In the genomic region with DNA sequence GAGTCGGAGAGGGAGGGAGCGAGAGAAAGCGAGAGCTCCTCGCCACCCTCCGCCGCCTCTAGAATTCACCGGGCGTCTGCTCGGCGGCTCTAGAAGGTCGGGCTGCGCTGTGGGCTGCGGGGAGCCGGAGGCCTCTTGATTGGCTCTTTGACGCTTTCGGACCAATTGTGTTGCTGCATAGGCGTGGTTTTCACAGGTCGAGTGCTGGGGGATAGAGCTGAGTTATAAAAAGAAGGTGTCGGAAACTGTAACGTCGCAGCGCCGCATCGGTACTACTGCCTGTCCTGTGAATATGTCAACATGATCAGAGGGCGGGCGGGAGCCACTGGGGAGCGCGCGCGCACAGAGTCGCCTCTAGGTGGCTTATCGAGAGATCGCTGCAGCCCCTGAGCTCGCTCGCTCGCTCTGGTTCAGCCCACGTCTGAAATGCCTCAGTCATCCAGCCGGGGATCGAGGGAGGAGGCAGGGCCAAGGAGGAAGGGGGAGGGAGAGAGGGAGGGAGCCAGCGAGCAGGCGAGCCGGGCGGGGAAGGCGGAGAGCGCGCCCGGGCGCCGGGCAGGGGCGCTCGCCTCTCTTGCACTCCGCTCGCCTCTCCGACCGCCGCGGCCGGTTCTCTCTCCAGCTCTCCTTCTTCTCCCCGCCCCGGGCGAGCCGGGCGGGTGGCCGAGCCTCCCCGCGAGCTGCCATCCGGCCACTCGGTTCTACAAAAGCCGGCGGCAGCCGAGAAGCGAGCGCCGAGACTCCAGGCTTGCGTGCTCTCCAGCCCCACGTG, we compare ENCODE assay signal across 8 cellular contexts. TPM values are rescaled to one million over a fixed set of nuclear protein-coding genes. Genes with fewer than 3 reads are reported as not detected.
A peak's percentile ranks its signal among the peaks of the same experiment; 100 is the strongest.
DNase-seq lines count a peak whose midpoint lies in the region; ATAC-seq, FAIRE-seq and TF ChIP-seq lines count a peak whose summit lies in the region.

A gene (minus strand): TSS at position 78 of the 772 bp plus-strand sequence. CDS start 975 bp downstream, outside the sequence.

- peaks cover 9% of the 10 kb centered on the region for H3K4me1 ChIP-seq in iPS-15b (ENCODE audit: control insufficient read depth, insufficient read depth, low read length)

- no peak within 1 kb of the TSS for H3K9ac ChIP-seq in iPS-15b (ENCODE audit: low read depth, low read length)

- ATAC-seq in HG03460 (IDR thresholded peaks at IDR 0.05; ENCODE audit: unreplicated experiment) (no peak), HG03439 (IDR thresholded peaks at IDR 0.05; ENCODE audit: unreplicated experiment) (no peak)

- H3K36me3 ChIP-seq in bronchial epithelial cell (ENCODE audit: control insufficient read depth, insufficient read depth, low read length) (no peaks in the 10 kb centered on the region), iPS-15b (ENCODE audit: control insufficient read depth, insufficient read depth, low read length) (no peaks in the 10 kb centered on the region)

- H3K9me3 ChIP-seq in iPS-15b (ENCODE audit: control insufficient read depth, insufficient read depth, low read length) = no peaks in the 10 kb centered on the region

- FAIRE-seq in bronchial epithelial cell (lab: Jason Lieb, UNC) = no peak

- TF ChIP-seq CTCF in bronchial epithelial cell (IDR thresholded peaks at IDR 0.05; ENCODE audit: insufficient read depth, low read length, severe bottlenecking) (peak; percentile 50), retinal pigment epithelial cell (conservative IDR thresholded peaks at IDR 0.05; ENCODE audit: low read depth, low read length) (peak; percentile 35)

- peak within 1 kb of the TSS; percentile 30 for H3K4me3 ChIP-seq in bronchial epithelial cell (ENCODE audit: low read depth, low read length)
- peak within 1 kb of the TSS; percentile 48 for H3K4me3 ChIP-seq in iPS-15b (ENCODE audit: low read depth, low read length)
- peak within 1 kb of the TSS; percentile 37 for H3K4me3 ChIP-seq in retinal pigment epithelial cell (ENCODE audit: low read length)

- H3K27me3 ChIP-seq in bronchial epithelial cell (ENCODE audit: control insufficient read depth, insufficient read depth, low read length) = peaks cover 31% of the 10 kb centered on the region
- peaks cover 91% of the 10 kb centered on the region for H3K27me3 ChIP-seq in iPS-15b (ENCODE audit: control insufficient read depth, insufficient read depth, low read length)

- DNase-seq in EL (peak; percentile 100), MV-4-11 (lab: John Stamatoyannopoulos, UW) (peak; percentile 99), T follicular helper cell (ENCODE audit: low read depth) (peak; percentile 16), bronchial epithelial cell (ENCODE audit: low read depth) (peak; percentile 74), retinal pigment epithelial cell (ENCODE audit: low read depth) (peak; percentile 27)

RNA-seq across cellular contexts. Expression of the gene that starts here (rescaled TPM):
- total RNA-seq in bronchial epithelial cell = 0.38 and 1.3 TPM in 2 replicates

Comparison
In these comparisons a context has a peak if more than half of its experiments do, and no peak if none do; other contexts are left out.
1. DNase-seq: peak in every context shown above with its lines; median percentile 100 in EL; 99 in MV-4-11; 74 in bronchial epithelial cell; 27 in retinal pigment epithelial cell; 16 in T follicular helper cell.